In genomic region chr21:37219766-37220432, GRCh38 we compare ENCODE assay signal across 7 cellular contexts. TPM values are rescaled to one million over a fixed set of nuclear protein-coding genes. Genes with fewer than 3 reads are reported as not detected.
DNase-seq lines count a peak whose midpoint lies in the region; ATAC-seq and TF ChIP-seq lines count a peak whose summit lies in the region.

No MANE protein-coding gene starts in this region.

- H3K79me2 ChIP-seq in H9 (ENCODE audit: insufficient read depth, low read length): no peaks in the 10 kb centered on the region

- no peak overlapping the region for H3K56ac ChIP-seq in H9 (ENCODE audit: insufficient read length, low read depth, low read length)

- no peak overlapping the region for H3K4ac ChIP-seq in H9 (ENCODE audit: low read depth, low read length)

- no peak overlapping the region for H3K9ac ChIP-seq in H9 (ENCODE audit: extremely low read depth, insufficient read length, low read length)

- in situ Hi-C loops in Panc1 (cut with HindIII; ENCODE audit: low pct_unique_long_range_greater_than_20kb, low sequenced_read_pairs): no loop called here

- H3K4me3 ChIP-seq in Panc1 (ENCODE audit: low read depth in 2 of 2, low read length in 2 of 2) (peak overlapping the region; percentile 59 to 72), dorsolateral prefrontal cortex (peak overlapping the region; percentile 39 to 96 (median 79))

- TSS peak; percentile 42 for BruUV-seq in Panc1 (replicated peaks; lab: Mats Ljungman, UMichigan)

- H3K36me3 ChIP-seq in Panc1 (ENCODE audit: control insufficient read depth, insufficient read depth, low read length): peaks cover 3% of the 10 kb centered on the region; the same call in 1 of the 2 replicates

- H2BK20ac ChIP-seq in H9 (ENCODE audit: low read depth, low read length, poor library complexity, severe bottlenecking): no peak overlapping the region

- H3K79me1 ChIP-seq in H9 (ENCODE audit: insufficient read depth, low read depth, low read length, poor library complexity, severe bottlenecking): no peaks in the 10 kb centered on the region

- H3K27me3 ChIP-seq in H9 (ENCODE audit: insufficient read depth, low read length): no peaks in the 10 kb centered on the region
- H3K27me3 ChIP-seq in Panc1 (ENCODE audit: control insufficient read depth, insufficient read depth, low read length): no peaks in the 10 kb centered on the region
- H3K27me3 ChIP-seq in dorsolateral prefrontal cortex: no peaks in the 10 kb centered on the region

- H3K27ac ChIP-seq in H9 (ENCODE audit: insufficient read length, low read depth, low read length) (no peak overlapping the region), Panc1 (ENCODE audit: low read length) (peak overlapping the region; percentile 93), dorsolateral prefrontal cortex (peak overlapping the region in 50 of 59 donors; percentile 2 to 93 (median 83))

- H3K4me1 Mint-ChIP-seq in H9: no peaks in the 10 kb centered on the region

- peak overlapping the region; percentile 62 for H3K4me2 ChIP-seq in H9 (ENCODE audit: insufficient read depth, insufficient read length, low read length)

- no peaks in the 10 kb centered on the region for H3K4me1 ChIP-seq in H9 (ENCODE audit: insufficient read depth, low read length)
- H3K4me1 ChIP-seq in Panc1 (ENCODE audit: control insufficient read depth, insufficient read depth, low read length): peaks cover 3% of the 10 kb centered on the region; the same call in 1 of the 2 replicates

- no peak overlapping the region for H2BK120ac ChIP-seq in H9 (ENCODE audit: low read depth, low read length, poor library complexity, severe bottlenecking)

- H3K27ac Mint-ChIP-seq in H9: no peak overlapping the region; a peak in 2 of 7 replicates

- no peak for ATAC-seq in Panc1
- no peak for ATAC-seq in GM18867 (IDR thresholded peaks at IDR 0.05; ENCODE audit: unreplicated experiment)

- H3K4me3 Mint-ChIP-seq in H9: peak overlapping the region in 1 of 2 experiments; percentile 35; a peak in 3 of 5 replicates

- no peak overlapping the region for H3K14ac ChIP-seq in H9 (ENCODE audit: insufficient read depth, low read length)

- no peak overlapping the region for H2BK5ac ChIP-seq in H9 (ENCODE audit: insufficient read length, low read length)

- POLR2A ChIA-PET in Panc1 (lab: Charles Lee): no interaction called here

- peaks cover 2 to 16% of the 10 kb centered on the region in 2 experiments; a peak in 4 of 5 replicates for H3K9me3 Mint-ChIP-seq in H9

- H3K23me2 ChIP-seq in H9 (ENCODE audit: insufficient read length, low read depth, low read length, poor library complexity, severe bottlenecking): peaks cover 9% of the 10 kb centered on the region

- intact Hi-C loops in Panc1 (cut with micrococcal nuclease; ENCODE audit: unreplicated experiment): no loop called here
- intact Hi-C loops in dorsolateral prefrontal cortex (cut with DNase I): loop anchor here (2.0 to 10.0 kb wide), 5 partner anchors 47 to 455 kb away; partner anchors contain the start of genes DYRK1A (in 2 of the 2), PIGP (in 1 of the 2), TTC3 (in 1 of the 2) and VPS26C (in 1 of the 2)

- H3K9me3 ChIP-seq in H9 (ENCODE audit: control insufficient read depth, low read depth, low read length): peaks cover 4% of the 10 kb centered on the region
- H3K9me3 ChIP-seq in Panc1 (ENCODE audit: control insufficient read depth, insufficient read depth, low read depth, low read length): no peaks in the 10 kb centered on the region

- TF ChIP-seq CTCF in H9 (conservative IDR thresholded peaks at IDR 0.05): no peak
- TF ChIP-seq CTCF in Panc1 (IDR thresholded peaks at IDR 0.05): no peak
- no peak for TF ChIP-seq CTCF in dorsolateral prefrontal cortex (IDR thresholded peaks at IDR 0.05 in 54 of 56, conservative IDR thresholded peaks at IDR 0.05 in 2 of 56; ENCODE audit: low read depth in 1 of 56, partially characterized antibody in 56 of 56)

- H2AFZ ChIP-seq in H9 (ENCODE audit: low read length): no peak overlapping the region

- H3K18ac ChIP-seq in H9 (ENCODE audit: insufficient read length, low read depth, low read length): no peak overlapping the region

- no peak overlapping the region for H2AK5ac ChIP-seq in H9 (ENCODE audit: insufficient read length, low read length)

- no peak overlapping the region for H3K23ac ChIP-seq in H9 (ENCODE audit: insufficient read length, low read depth, low read length)

- WGBS in H9 (ENCODE audit: extremely low coverage, insufficient read length, low lambda C conversion rate): no CpG with 5 or more reads among the region's 13 CpGs

- H4K20me1 ChIP-seq in H9 (ENCODE audit: control insufficient read depth, insufficient read depth, insufficient read length): no peaks in the 10 kb centered on the region

- peaks cover 7% of the 10 kb centered on the region for H3K27me3 Mint-ChIP-seq in H9 (ENCODE audit: low read depth)

- no peak overlapping the region for H2BK12ac ChIP-seq in H9 (ENCODE audit: insufficient read length, low read depth, low read length)

- H3K36me3 Mint-ChIP-seq in H9 (ENCODE audit: insufficient read depth in 1 of 3, low read depth in 3 of 3): peaks cover 21 to 39% (median 30%) of the 10 kb centered on the region in 3 experiments; a peak in 6 of 7 replicates

- CTCF ChIA-PET in Panc1 (lab: Charles Lee): no interaction called here

- DNase-seq in H9 (no peak), Panc1 (ENCODE audit: low read depth, low spot score) (no peak), dorsolateral prefrontal cortex (peak in 1 of 10 donors; percentile 66), pons (ENCODE audit: low spot score) (peak; percentile 32), dedifferentiated amniotic fluid mesenchymal stem cell (ENCODE audit: extremely low spot score) (no peak)
- DNase-seq in effector CD8-positive, alpha-beta T cell (lab: John Stamatoyannopoulos, UW): no peak

- no peak overlapping the region for H4K5ac ChIP-seq in H9 (ENCODE audit: insufficient read length, low read depth, low read length)

- no peak overlapping the region for H4K8ac ChIP-seq in H9 (replicated peaks; ENCODE audit: insufficient read length, low read depth, low read length)

- no peak overlapping the region for H2BK15ac ChIP-seq in H9 (ENCODE audit: low read depth, low read length)

- H3T11ph ChIP-seq in H9 (ENCODE audit: low read length): no peak overlapping the region

- no peak overlapping the region for H4K91ac ChIP-seq in H9 (ENCODE audit: insufficient read length, low read depth, low read length)

RNA-seq across cellular contexts. Expression of gene VPS26C, which starts 47.2 kb away (rescaled TPM):
- total RNA-seq in H9 (2021): 54.5 and 58.0 TPM in 2 replicates
- total RNA-seq in Panc1 (2021; ENCODE audit: unreplicated experiment): 47.4 TPM
- 33.8 TPM for polyA plus RNA-seq in Panc1 (2012; ENCODE audit: insufficient read length)
- 10 to 100 TPM; 32.9 to 58.9 (median 44.4) TPM for total RNA-seq in dorsolateral prefrontal cortex
